8 cellular contexts compared by ENCODE assay signal in genomic region chr6:79078057-79078969, GRCh38. TPM values are rescaled to one million over a fixed set of nuclear protein-coding genes. Genes with fewer than 3 reads are reported as not detected.
DNase-seq lines count a peak whose midpoint lies in the region; ATAC-seq and TF ChIP-seq lines count a peak whose summit lies in the region.

TSS of gene PHIP (minus strand) at chr6:79078254. CDS start at chr6:79078068, 186 bp downstream.

- peaks cover 8 to 43% (median 31%) of the 10 kb centered on the region in 12 donors for H3K4me1 ChIP-seq in heart left ventricle

- H3K27me3 ChIP-seq in heart left ventricle = no peaks in the 10 kb centered on the region

- peaks cover 10 to 12% of the 10 kb centered on the region in 2 donors for H3K27me3 Mint-ChIP-seq in T-cell
- H3K27me3 Mint-ChIP-seq in type B pancreatic cell = peaks cover 4% of the 10 kb centered on the region

- TF ChIP-seq CTCF in GM13977 (IDR thresholded peaks at IDR 0.05; ENCODE audit: extremely low read depth, insufficient read depth, missing control alignments) = no peak
- TF ChIP-seq CTCF in heart left ventricle (IDR thresholded peaks at IDR 0.05) = peak in 3 of 12 donors; percentile 8 to 12 (median 8)
- TF ChIP-seq CTCF in type B pancreatic cell (conservative IDR thresholded peaks at IDR 0.05) = no peak

- H3K4me1 Mint-ChIP-seq in T-cell = peaks cover 40 to 47% (median 42%) of the 10 kb centered on the region in 3 donors
- H3K4me1 Mint-ChIP-seq in type B pancreatic cell (ENCODE audit: unreplicated experiment) = peaks cover 32% of the 10 kb centered on the region

- H3K4me3 ChIP-seq in heart left ventricle = peak within 1 kb of the TSS; percentile 69 to 94 (median 88)

- H3K9me3 Mint-ChIP-seq in T-cell = no peaks in the 10 kb centered on the region
- no peaks in the 10 kb centered on the region for H3K9me3 Mint-ChIP-seq in type B pancreatic cell

- no peaks in the 10 kb centered on the region for H3K36me3 ChIP-seq in heart left ventricle

- H3K27ac Mint-ChIP-seq in T-cell (peak within 1 kb of the TSS; percentile 96 to 97), type B pancreatic cell (peak within 1 kb of the TSS; percentile 99)

- no peaks in the 10 kb centered on the region for H3K9me3 ChIP-seq in heart left ventricle

- CTCF ChIA-PET in T-cell (lab: Charles Lee) = interaction anchor here (0.7 to 1.0 kb wide), 3 partner anchors 9 to 317 kb away, joined by 3 to 7 read pairs (median 3); no protein-coding TSS in a partner anchor

- peak within 1 kb of the TSS; percentile 84 for H3K27ac ChIP-seq in adipose tissue (ENCODE audit: low read depth, low read length)
- peak within 1 kb of the TSS; percentile 97 to 100 (median 98) for H3K27ac ChIP-seq in heart left ventricle

- TF ChIP-seq POLR2A in heart left ventricle (IDR thresholded peaks at IDR 0.05) = peak in 1 of 2 donors; percentile 15

- H3K4me3 Mint-ChIP-seq in T-cell (peak within 1 kb of the TSS; percentile 94 to 98 (median 96)), type B pancreatic cell (peak within 1 kb of the TSS; percentile 97)

- DNase-seq in GM13977 (ENCODE audit: low spot score) (peak; percentile 80), NCI-H146 (lab: John Stamatoyannopoulos, UW) (peak; percentile 96), T-cell (peak; percentile 89 to 95 (median 92)), heart left ventricle (peak; percentile 95 to 96 (median 96)), posterior cingulate gyrus (peak; percentile 85 to 98 (median 90)), type B pancreatic cell (ENCODE audit: extremely low spot score, unreplicated experiment) (peak; percentile 92)

- in situ Hi-C loops in GM13977 (cut with MboI; ENCODE audit: low pct_unique_long_range_greater_than_20kb, low sequenced_read_pairs, unreplicated experiment) = no loop called here

- H3K36me3 Mint-ChIP-seq in T-cell (peaks cover 6% of the 10 kb centered on the region), type B pancreatic cell (peaks cover 8% of the 10 kb centered on the region)

- POLR2A ChIA-PET in T-cell (lab: Charles Lee) = interaction anchor here (0.6 to 0.9 kb wide), 5 partner anchors 12 to 836 kb away, joined by 3 to 5 read pairs (median 3); no protein-coding TSS in a partner anchor

- WGBS in adipose tissue, 3 donors = 0 to 1% (median 0%) methylated on average over 57 to 72 of the region's 73 CpGs
- WGBS in heart left ventricle, 4 donors = 0% methylated on average over 20 to 73 of the region's 73 CpGs

- ATAC-seq in HG02870 (IDR thresholded peaks at IDR 0.05; ENCODE audit: unreplicated experiment) (peak; percentile 65), T-cell (replicated peaks in 1 of 4) (peak; percentile 78 to 84 (median 80)), heart left ventricle (peak; percentile 91 to 95 (median 92))

- intact Hi-C loops in heart left ventricle (cut with DNase I) = loop anchor here in 9 of 10 donors (1.0 to 10.0 kb wide), 9 partner anchors 154 to 466 kb away; partner anchors contain the start of genes HMGN3 (in 8 of the 9) and LCA5 (in 4 of the 9)
- intact Hi-C loops in posterior cingulate gyrus (cut with DNase I) = loop anchor here (2.0 to 5.0 kb wide), 2 partner anchors 342 to 459 kb away; partner anchors contain the start of gene LCA5

RNA-seq across cellular contexts. Expression of gene PHIP, which starts in this region (rescaled TPM):
- total RNA-seq in T-cell (10 to 100 TPM; 32.1 to 44.6 (median 33.5) TPM), heart left ventricle (10 to 100 TPM; 10.1 to 18.9 (median 15.3) TPM), type B pancreatic cell (ENCODE audit: low replicate concordance) (35.6 and 44.6 TPM in 2 replicates)
- polyA plus RNA-seq in adipose tissue (1 to 10 TPM; 4.6 to 7.1 (median 5.4) TPM), heart left ventricle (1 to 10 TPM; 5.6 to 7.2 TPM)

Comparison
In these comparisons a context has a peak if more than half of its experiments do, and no peak if none do; other contexts are left out.
1. Peak in every context shown above with its lines: DNase-seq, ATAC-seq, H3K4me3 ChIP-seq and H3K27ac ChIP-seq.